11 cellular contexts compared by ENCODE assay signal in the genomic region with DNA sequence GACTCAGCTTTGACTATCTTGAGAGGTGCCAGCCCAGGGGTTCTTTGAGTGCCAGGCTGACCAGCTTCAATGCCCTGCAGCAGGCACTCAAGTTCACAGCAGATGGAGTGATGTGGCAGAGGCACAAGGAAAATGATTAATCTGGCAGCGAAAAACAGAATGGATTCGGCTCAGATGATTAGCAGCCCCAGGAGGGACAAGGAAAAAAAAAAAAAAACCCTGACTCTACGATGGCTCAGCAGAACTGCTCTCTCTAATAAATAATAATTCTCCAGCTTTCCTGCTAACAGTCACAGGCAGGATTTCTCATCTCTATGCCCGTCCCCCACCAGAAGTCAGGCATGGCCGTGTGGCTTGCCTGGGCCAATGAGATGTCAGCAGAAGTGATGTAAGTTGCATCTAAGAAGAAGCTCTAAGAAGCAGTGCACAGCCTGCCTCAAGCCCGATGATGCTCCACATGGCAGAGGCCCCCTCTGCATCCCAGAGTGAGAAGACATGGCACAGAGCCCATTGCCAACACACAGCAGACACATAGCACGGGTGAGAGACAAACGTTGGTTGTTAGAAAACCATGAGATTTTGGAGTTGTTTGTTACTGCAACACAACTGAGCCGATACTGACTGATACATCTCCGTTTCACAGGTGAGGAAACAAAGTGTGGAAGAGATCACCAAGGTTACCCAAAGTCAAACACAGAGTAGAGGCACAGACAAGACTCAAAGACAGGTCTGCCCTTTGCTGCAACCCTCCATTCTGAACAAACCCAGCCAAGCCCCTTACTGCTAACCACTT.
DNase-seq lines count a peak whose midpoint lies in the region; ATAC-seq and TF ChIP-seq lines count a peak whose summit lies in the region.
"Had no signal": no experiment of that assay in that cellular context is flagged by ENCODE, and none has a peak within 500 bp of the region (broad histone marks: within the 10 kb centered on the region; RNA-seq: fewer than 3 reads in every experiment).

No MANE protein-coding gene starts in this region.

- no peak overlapping the region for H2BK5ac ChIP-seq in mesendoderm (ENCODE audit: low read length)

- H3K9ac ChIP-seq in mesendoderm (ENCODE audit: low read length) = no peak overlapping the region

- H3K79me1 ChIP-seq in mesendoderm (ENCODE audit: low read length) = no peaks in the 10 kb centered on the region

- H3K36me3 ChIP-seq in esophagus (ENCODE audit: control insufficient read depth in 2 of 2, insufficient read depth in 2 of 2, low read length in 1 of 2) = no peaks in the 10 kb centered on the region
- H3K36me3 ChIP-seq in psoas muscle (ENCODE audit: insufficient read depth in 1 of 2, low read depth in 1 of 2) = no peaks in the 10 kb centered on the region
- no peaks in the 10 kb centered on the region for H3K36me3 ChIP-seq in mesendoderm (ENCODE audit: control insufficient read depth, insufficient read depth, low read length)

- H3K79me2 ChIP-seq in mesendoderm (ENCODE audit: control insufficient read depth, insufficient read depth, low read length) = no peaks in the 10 kb centered on the region

- H3K23ac ChIP-seq in mesendoderm (ENCODE audit: low read length) = no peak overlapping the region

- no peak overlapping the region for H3K56ac ChIP-seq in mesendoderm (ENCODE audit: low read length)

- H3K4me2 ChIP-seq in mesendoderm (ENCODE audit: low read length) = no peak overlapping the region

- intact Hi-C loops in psoas muscle (cut with DNase I) = loop anchor here in 1 of 2 donors (5.0 kb wide), 1 partner anchor 235 kb away; no protein-coding TSS in a partner anchor

- TF ChIP-seq POLR2A in GM18505 (IDR thresholded peaks at IDR 0.05; ENCODE audit: borderline replicate concordance, extremely low read depth, insufficient read depth, insufficient read length) = no peak

- H3K4ac ChIP-seq in mesendoderm (ENCODE audit: low read depth, low read length) = no peak overlapping the region

- H2AK5ac ChIP-seq in mesendoderm (ENCODE audit: low read length) = no peak overlapping the region

- H2BK120ac ChIP-seq in mesendoderm (ENCODE audit: low read depth, low read length) = no peak overlapping the region

- 63 to 68% methylated on average over 10 of the region's 10 CpGs for WGBS in esophagus, 2 donors
- 51 to 67% (median 55%) methylated on average over 10 of the region's 10 CpGs for WGBS in psoas muscle, 3 donors
- WGBS in mesendoderm (ENCODE audit: extremely low coverage, insufficient coverage, low lambda C conversion rate) = no CpG with 5 or more reads among the region's 10 CpGs

- no peak overlapping the region for H4K5ac ChIP-seq in mesendoderm (ENCODE audit: low read length)

- no peak overlapping the region for H3K18ac ChIP-seq in mesendoderm (ENCODE audit: low read length)

- peaks cover 0 to 14% of the 10 kb centered on the region in 2 donors for H3K9me3 ChIP-seq in esophagus (ENCODE audit: control insufficient read depth in 2 of 2, insufficient read depth in 1 of 2, low read depth in 1 of 2, low read length in 1 of 2)
- no peaks in the 10 kb centered on the region for H3K9me3 ChIP-seq in psoas muscle

- H4K8ac ChIP-seq in mesendoderm (ENCODE audit: low read depth, low read length) = no peak overlapping the region

- no peak for TF ChIP-seq CTCF in psoas muscle (IDR thresholded peaks at IDR 0.05)

- H3K4me3 ChIP-seq in esophagus (ENCODE audit: low read depth in 1 of 2, low read length in 2 of 2) = no peak overlapping the region
- no peak overlapping the region for H3K4me3 ChIP-seq in psoas muscle
- no peak overlapping the region for H3K4me3 ChIP-seq in mesendoderm (ENCODE audit: low read length)

- H3K27ac ChIP-seq in esophagus (ENCODE audit: low read depth in 2 of 2, low read length in 1 of 2) = peak overlapping the region; percentile 13 to 70
- H3K27ac ChIP-seq in psoas muscle = peak overlapping the region; percentile 36
- H3K27ac ChIP-seq in mesendoderm (ENCODE audit: low read depth, low read length) = no peak overlapping the region

- no peak overlapping the region for H2BK15ac ChIP-seq in mesendoderm (replicated peaks; ENCODE audit: low read depth)

- no peaks in the 10 kb centered on the region for H3K27me3 ChIP-seq in esophagus (ENCODE audit: control insufficient read depth in 1 of 2, insufficient read depth in 2 of 2, low read length in 2 of 2)
- H3K27me3 ChIP-seq in psoas muscle (ENCODE audit: insufficient read depth in 3 of 3, low read length in 2 of 3) = no peaks in the 10 kb centered on the region
- no peaks in the 10 kb centered on the region for H3K27me3 ChIP-seq in mesendoderm (ENCODE audit: insufficient read depth, low read length, poor library complexity)

- H3K4me1 ChIP-seq in esophagus (ENCODE audit: control insufficient read depth in 2 of 2, insufficient read depth in 2 of 2, low read length in 1 of 2) (peaks cover 0 to 6% of the 10 kb centered on the region in 2 donors), psoas muscle (peaks cover 32% of the 10 kb centered on the region), mesendoderm (ENCODE audit: control insufficient read depth, low read depth, low read length) (no peaks in the 10 kb centered on the region)

- DNase-seq in DMS79 (lab: John Stamatoyannopoulos, UW) (peak; percentile 32), NCI-H524 treated with DMSO at 0.1 percent for 48 hours (lab: John Stamatoyannopoulos, UW) (peak; percentile 39), psoas muscle (no peak), mesendoderm (no peak), Kasumi-1 (lab: John Stamatoyannopoulos, UW) (no peak)
- DNase-seq: activated T-cell treated with anti-CD3 and anti-CD28 coated beads for 4 hours, NCI-H2081 treated with DMSO at 0.1 percent for 48 hours, T-helper 1 cell had no signal

- ATAC-seq in psoas muscle (peak; percentile 53 to 79 (median 73)), HG02884 (IDR thresholded peaks at IDR 0.05; ENCODE audit: unreplicated experiment) (no peak), GM18505 (IDR thresholded peaks at IDR 0.05; ENCODE audit: unreplicated experiment) (no peak)

Comparison
In these comparisons a context has a peak if more than half of its experiments do, and no peak if none do; other contexts are left out.
1. DNase-seq: peak in DMS79 (single experiment) and NCI-H524 treated with DMSO at 0.1 percent for 48 hours (single experiment); none in psoas muscle (0 of 2), mesendoderm (single experiment) and Kasumi-1 (0 of 2).
2. ATAC-seq: peak in psoas muscle (4 of 4); none in HG02884 (single experiment) and GM18505 (single experiment).